In genomic region chr7:5549096-5549896, GRCh38 we compare ENCODE assay signal across 9 cellular contexts. TPM values are rescaled to one million over a fixed set of nuclear protein-coding genes. Genes with fewer than 3 reads are reported as not detected.
A peak's percentile ranks its signal among the peaks of the same experiment; 100 is the strongest.
DNase-seq lines count a peak whose midpoint lies in the region; FAIRE-seq and TF ChIP-seq lines count a peak whose summit lies in the region.
"Had no signal": no experiment of that assay in that cellular context is flagged by ENCODE, and none has a peak within 500 bp of the region (broad histone marks: within the 10 kb centered on the region; RNA-seq: fewer than 3 reads in every experiment).

No MANE protein-coding gene starts in this region.

- CTCF ChIA-PET in endothelial cell of umbilical vein (lab: Charles Lee), result interaction anchor here (1.0 kb wide), 1 partner anchor 116 kb away, joined by 3 read pairs; no protein-coding TSS in a partner anchor

- H3K4me3 ChIP-seq in Peyer's patch (no peak overlapping the region), endothelial cell of umbilical vein (replicated peaks in 1 of 3; ENCODE audit: insufficient read depth in 1 of 3, low read depth in 1 of 3, low read length in 3 of 3) (no peak overlapping the region)

- DNase-seq in DMS 273 (lab: John Stamatoyannopoulos, UW; ENCODE audit: unreplicated experiment) (peak; percentile 50), DMS 273 treated with DMSO at 0.1 percent for 48 hours (lab: John Stamatoyannopoulos, UW) (no peak), Peyer's patch (peak in 2 of 3 donors; percentile 88 to 92), endothelial cell of umbilical vein (ENCODE audit: low read depth, low spot score) (peak; percentile 38), posterior vena cava (ENCODE audit: low spot score) (peak; percentile 89), SHP77 treated with DMSO at 0.1 percent for 48 hours (lab: John Stamatoyannopoulos, UW) (no peak), NOMO-1 treated with DMSO at 0.1 percent for 48 hours (lab: John Stamatoyannopoulos, UW; ENCODE audit: unreplicated experiment) (no peak), NCI-H1436 (lab: John Stamatoyannopoulos, UW) (no peak)

- no TSS peak for BruUV-seq in endothelial cell of umbilical vein (replicated peaks; lab: Mats Ljungman, UMichigan)

- FAIRE-seq in endothelial cell of umbilical vein (lab: Jason Lieb, UNC), result peak; percentile 85

- TF ChIP-seq CTCF in Peyer's patch (IDR thresholded peaks at IDR 0.05) (peak in 1 of 6 experiments; percentile 8), endothelial cell of umbilical vein (IDR thresholded peaks at IDR 0.05; ENCODE audit: extremely low read depth in 1 of 2, insufficient read depth in 1 of 2, low read depth in 1 of 2, low read length in 2 of 2) (no peak)

- peak overlapping the region; percentile 34 for H2AFZ ChIP-seq in endothelial cell of umbilical vein (ENCODE audit: low read depth, low read length)

- H3K9ac ChIP-seq in endothelial cell of umbilical vein (replicated peaks; ENCODE audit: extremely low read depth, insufficient read depth, low read length), result no peak overlapping the region

- no peaks in the 10 kb centered on the region for H3K79me2 ChIP-seq in endothelial cell of umbilical vein (ENCODE audit: control insufficient read depth, insufficient read depth, low read length)

- dilution Hi-C loops in endothelial cell of umbilical vein (cut with MboI; ENCODE audit: extremely low pct_ligation_motif_present, low sequenced_read_pairs), result no loop called here

- POLR2A ChIA-PET in endothelial cell of umbilical vein (lab: Charles Lee), result no interaction called here

- H3K9me3 ChIP-seq in Peyer's patch, result no peaks in the 10 kb centered on the region
- no peaks in the 10 kb centered on the region for H3K9me3 ChIP-seq in endothelial cell of umbilical vein (replicated peaks; ENCODE audit: control insufficient read depth, insufficient read depth, low read length)

- H3K27ac ChIP-seq in Peyer's patch (peak overlapping the region in 3 of 4 donors; percentile 64 to 91 (median 90)), endothelial cell of umbilical vein (ENCODE audit: insufficient read depth, low read depth, low read length) (no peak overlapping the region)
- H3K27ac ChIP-seq: 22Rv1 had no signal

- peak; percentile 46 to 91 for TF ChIP-seq POLR2A in Peyer's patch (IDR thresholded peaks at IDR 0.05)
- no peak for TF ChIP-seq POLR2A in endothelial cell of umbilical vein (IDR thresholded peaks at IDR 0.05; ENCODE audit: low read depth, low read length)

- no peak overlapping the region for H3K4me2 ChIP-seq in endothelial cell of umbilical vein (ENCODE audit: insufficient read depth, low read length)

- H3K36me3 ChIP-seq in Peyer's patch (no peaks in the 10 kb centered on the region), endothelial cell of umbilical vein (ENCODE audit: control insufficient read depth in 2 of 2, extremely low read depth in 1 of 2, insufficient read depth in 2 of 2, low read length in 2 of 2) (no peaks in the 10 kb centered on the region)

- H4K20me1 ChIP-seq in endothelial cell of umbilical vein (replicated peaks; ENCODE audit: control insufficient read depth, extremely low read depth, insufficient read depth, low read length), result no peaks in the 10 kb centered on the region

- H3K9me1 ChIP-seq in endothelial cell of umbilical vein (replicated peaks; ENCODE audit: control insufficient read depth, extremely low read depth, insufficient read depth, low read length), result no peaks in the 10 kb centered on the region

- no peaks in the 10 kb centered on the region for H3K27me3 ChIP-seq in Peyer's patch
- no peaks in the 10 kb centered on the region for H3K27me3 ChIP-seq in endothelial cell of umbilical vein (ENCODE audit: control insufficient read depth in 2 of 2, insufficient read depth in 2 of 2, low read length in 2 of 2)

- H3K4me1 ChIP-seq in Peyer's patch (peaks cover 0 to 17% (median 0%) of the 10 kb centered on the region in 4 donors), endothelial cell of umbilical vein (ENCODE audit: control insufficient read depth, extremely low read depth, insufficient read depth, low read length) (peaks cover 2% of the 10 kb centered on the region)

- intact Hi-C loops in endothelial cell of umbilical vein (cut with micrococcal nuclease) (no loop called here), posterior vena cava (cut with DNase I) (no loop called here)

TF ChIP-seq in endothelial cell of umbilical vein, 7 proteins besides CTCF, POLR2A, EP300 and RAD21:
- TF ChIP-seq FOS (IDR thresholded peaks at IDR 0.05; ENCODE audit: borderline replicate concordance, insufficient read depth, low read length) (peak; percentile 80), JUN (IDR thresholded peaks at IDR 0.05; ENCODE audit: borderline replicate concordance, insufficient read depth, insufficient read length, low read depth) (no peak), MYC (IDR thresholded peaks at IDR 0.05; ENCODE audit: low read depth, low read length) (no peak), POLR2AphosphoS5 (IDR thresholded peaks at IDR 0.05; ENCODE audit: insufficient read depth, low read depth, low read length) (peak; percentile 65)
- TF ChIP-seq, protein P1, sequence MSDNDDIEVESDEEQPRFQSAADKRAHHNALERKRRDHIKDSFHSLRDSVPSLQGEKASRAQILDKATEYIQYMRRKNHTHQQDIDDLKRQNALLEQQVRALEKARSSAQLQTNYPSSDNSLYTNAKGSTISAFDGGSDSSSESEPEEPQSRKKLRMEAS (IDR thresholded peaks at IDR 0.05; ENCODE audit: insufficient read depth, insufficient read length), result no peak

RNA-seq across cellular contexts. Expression of gene ACTB, which starts 18.9 kb away (rescaled TPM):
- total RNA-seq in Peyer's patch (1,000 to 10,000 TPM; 3,308 to 5,502 (median 3,941) TPM), endothelial cell of umbilical vein (7,266 and 7,283 TPM in 2 replicates), posterior vena cava (over 10,000 TPM in 1 of 2 donors, 1,000 to 10,000 TPM in 1; 9,373 to 10,305 TPM)
- 4,441 and 4,733 TPM in 2 replicates for polyA plus RNA-seq in endothelial cell of umbilical vein
- polyA plus RNA-seq in endothelial cell of umbilical vein (2011; cell fraction: cytosol; rRNA removed), result 6,749 and 6,812 TPM in 2 replicates
- 2,400 and 3,219 TPM in 2 replicates for polyA plus RNA-seq in endothelial cell of umbilical vein (2011; cell fraction: nucleus; rRNA removed)
- 4,941 and 6,018 TPM in 2 replicates for polyA plus RNA-seq in endothelial cell of umbilical vein (2012)
- 2,868 and 4,067 TPM in 2 replicates for polyA minus RNA-seq in endothelial cell of umbilical vein
- polyA minus RNA-seq in endothelial cell of umbilical vein (2011; cell fraction: cytosol; rRNA and poly(A)+ RNA removed), result 1,321 TPM
- 805 and 1,158 TPM in 2 replicates for polyA minus RNA-seq in endothelial cell of umbilical vein (2011; cell fraction: nucleus; rRNA and poly(A)+ RNA removed)

RNA-seq across cellular contexts. Expression of gene FBXL18, which starts 35.7 kb away (rescaled TPM):
- total RNA-seq in Peyer's patch (10 to 100 TPM in 3 of 4 donors, 1 to 10 TPM in 1; 9.1 to 15.3 (median 13.1) TPM), endothelial cell of umbilical vein (16.8 and 21.4 TPM in 2 replicates), posterior vena cava (1 to 10 TPM; 6.9 to 8.0 TPM)
- 9.3 and 12.3 TPM in 2 replicates for polyA plus RNA-seq in endothelial cell of umbilical vein
- 5.0 and 6.3 TPM in 2 replicates for polyA plus RNA-seq in endothelial cell of umbilical vein (2011; cell fraction: cytosol; rRNA removed)
- 7.2 and 7.8 TPM in 2 replicates for polyA plus RNA-seq in endothelial cell of umbilical vein (2011; cell fraction: nucleus; rRNA removed)
- polyA plus RNA-seq in endothelial cell of umbilical vein (2012), result 6.0 and 6.4 TPM in 2 replicates
- 12.9 and 13.4 TPM in 2 replicates for polyA minus RNA-seq in endothelial cell of umbilical vein
- 11.5 TPM for polyA minus RNA-seq in endothelial cell of umbilical vein (2011; cell fraction: cytosol; rRNA and poly(A)+ RNA removed)
- polyA minus RNA-seq in endothelial cell of umbilical vein (2011; cell fraction: nucleus; rRNA and poly(A)+ RNA removed), result 7.4 and 12.3 TPM in 2 replicates

RNA-seq across cellular contexts. Expression of gene FSCN1, which starts 43.3 kb away (rescaled TPM):
- 10 to 100 TPM in 1 of 4 donors, 1 to 10 TPM in 3; 2.1 to 22.3 (median 5.9) TPM for total RNA-seq in Peyer's patch
- total RNA-seq in endothelial cell of umbilical vein, result 456 and 487 TPM in 2 replicates
- polyA plus RNA-seq in endothelial cell of umbilical vein, result 339 and 407 TPM in 2 replicates
- polyA plus RNA-seq in endothelial cell of umbilical vein (2011; cell fraction: cytosol; rRNA removed), result 155 and 249 TPM in 2 replicates
- polyA plus RNA-seq in endothelial cell of umbilical vein (2011; cell fraction: nucleus; rRNA removed), result 105 and 109 TPM in 2 replicates
- 157 and 195 TPM in 2 replicates for polyA plus RNA-seq in endothelial cell of umbilical vein (2012)
- 156 and 210 TPM in 2 replicates for polyA minus RNA-seq in endothelial cell of umbilical vein
- 151 TPM for polyA minus RNA-seq in endothelial cell of umbilical vein (2011; cell fraction: cytosol; rRNA and poly(A)+ RNA removed)
- 48.7 and 105 TPM in 2 replicates for polyA minus RNA-seq in endothelial cell of umbilical vein (2011; cell fraction: nucleus; rRNA and poly(A)+ RNA removed)
- 10 to 100 TPM; 40.4 to 63.0 TPM for total RNA-seq in posterior vena cava

Comparison
In these comparisons a context has a peak if more than half of its experiments do, and no peak if none do; other contexts are left out.
1. DNase-seq: peak in DMS 273 (single experiment), Peyer's patch (2 of 3), endothelial cell of umbilical vein (single experiment) and posterior vena cava (single experiment); none in DMS 273 treated with DMSO at 0.1 percent for 48 hours (single experiment), SHP77 treated with DMSO at 0.1 percent for 48 hours (single experiment), NOMO-1 treated with DMSO at 0.1 percent for 48 hours (single experiment) and NCI-H1436 (single experiment).